In the genomic region with DNA sequence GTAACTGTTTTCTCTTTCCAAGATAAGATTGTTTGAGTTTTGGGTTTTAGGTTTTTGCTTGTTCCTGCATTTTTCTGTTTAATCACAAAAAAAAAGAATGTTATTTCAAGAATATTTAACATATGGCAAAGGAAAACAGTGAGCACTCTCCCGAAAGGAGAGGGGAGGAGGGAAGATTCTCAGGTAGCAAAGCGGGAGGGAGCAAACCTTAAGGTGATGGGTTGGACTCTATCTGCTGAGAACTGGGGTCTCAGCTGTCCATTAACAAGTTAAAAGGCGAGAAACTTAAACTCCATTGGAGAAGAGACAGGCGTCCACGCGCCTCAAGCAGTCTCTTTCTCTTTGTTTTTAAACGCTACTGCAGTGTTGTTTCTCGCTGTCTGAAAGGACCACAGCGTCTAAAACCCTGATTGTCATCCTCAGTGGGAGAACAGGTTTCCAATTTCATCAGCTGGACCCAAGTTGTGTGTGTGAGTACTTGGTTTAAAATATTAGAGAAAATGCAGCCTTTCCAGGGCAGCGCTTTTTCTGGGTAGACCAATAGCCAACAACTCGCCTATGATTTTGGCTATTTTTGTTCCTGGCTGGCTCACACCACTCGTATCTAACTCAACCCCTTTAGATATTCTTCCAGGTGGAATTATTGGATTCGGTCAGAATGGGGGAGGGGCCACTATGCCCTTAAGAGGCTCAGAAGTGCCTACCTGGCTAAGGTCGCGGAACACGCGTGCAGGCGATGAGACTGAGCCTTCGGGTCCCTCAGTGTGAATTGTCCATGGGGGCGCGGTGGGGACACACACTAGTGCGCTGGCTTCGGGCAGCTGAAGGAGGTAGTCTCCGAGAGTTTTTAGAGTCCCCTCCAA, we compare ENCODE assay signal across 26 cellular contexts. TPM values are rescaled to one million over a fixed set of nuclear protein-coding genes. Genes with fewer than 3 reads are reported as not detected.
DNase-seq lines count a peak whose midpoint lies in the region; ATAC-seq and TF ChIP-seq lines count a peak whose summit lies in the region.
"Had no signal": no experiment of that assay in that cellular context is flagged by ENCODE, and none has a peak within 500 bp of the region (broad histone marks: within the 10 kb centered on the region; RNA-seq: fewer than 3 reads in every experiment).

No MANE protein-coding gene starts in this region.

- BruUV-seq in OCI-LY7 (replicated peaks; lab: Mats Ljungman, UMichigan), result no TSS peak

- H3K4me1 ChIP-seq in H9 (ENCODE audit: insufficient read depth, low read length) (peaks cover 4% of the 10 kb centered on the region), OCI-LY7 (ENCODE audit: insufficient read depth, low read length, poor library complexity, severe bottlenecking) (no peaks in the 10 kb centered on the region)
- H3K4me1 ChIP-seq: foreskin keratinocyte had no signal

- H3K4me2 ChIP-seq in H9 (ENCODE audit: insufficient read depth, insufficient read length, low read length), result peak overlapping the region; percentile 39
- no peak overlapping the region for H3K4me2 ChIP-seq in OCI-LY7 (ENCODE audit: low read length)
- H3K4me2 ChIP-seq: PC-9 had no signal

- H3K27ac Mint-ChIP-seq in H9 (no peak overlapping the region), progenitor cell of endocrine pancreas (no peak overlapping the region)
- H3K27ac Mint-ChIP-seq: activated CD4-positive, alpha-beta T cell treated with anti-CD3 and anti-CD28 coated beads for 36 hours; activated T-helper 17 cell treated with anti-CD3 and anti-CD28 coated beads, Interleukin-2, amount 50 U/mL, for 72 hours; CD8-positive, alpha-beta memory T cell had no signal

- no peak overlapping the region for H3T11ph ChIP-seq in H9 (ENCODE audit: low read length)

- H3K9me3 ChIP-seq in H9 (ENCODE audit: control insufficient read depth, low read depth, low read length), result no peaks in the 10 kb centered on the region
- no peaks in the 10 kb centered on the region for H3K9me3 ChIP-seq in OCI-LY7 (ENCODE audit: low read length)
- H3K9me3 ChIP-seq: SJCRH30 had no signal

- no peaks in the 10 kb centered on the region for H4K20me1 ChIP-seq in H9 (ENCODE audit: control insufficient read depth, insufficient read depth, insufficient read length)
- H4K20me1 ChIP-seq in OCI-LY7 (ENCODE audit: insufficient read depth, low read length), result no peaks in the 10 kb centered on the region

- no peak overlapping the region for H2AK5ac ChIP-seq in H9 (ENCODE audit: insufficient read length, low read length)

- no peaks in the 10 kb centered on the region for H3K79me1 ChIP-seq in H9 (ENCODE audit: insufficient read depth, low read depth, low read length, poor library complexity, severe bottlenecking)

- no peak overlapping the region for H2BK20ac ChIP-seq in H9 (ENCODE audit: low read depth, low read length, poor library complexity, severe bottlenecking)

- H3K36me3 ChIP-seq in OCI-LY7 (ENCODE audit: insufficient read depth, low read length), result no peaks in the 10 kb centered on the region

- peaks cover 98% of the 10 kb centered on the region for H3K27me3 Mint-ChIP-seq in H9 (ENCODE audit: low read depth)
- H3K27me3 Mint-ChIP-seq in progenitor cell of endocrine pancreas, result peaks cover 93% of the 10 kb centered on the region

- H3K27ac ChIP-seq in H9 (ENCODE audit: insufficient read length, low read depth, low read length) (no peak overlapping the region), OCI-LY7 (ENCODE audit: low read depth, low read length, poor library complexity, severe bottlenecking) (no peak overlapping the region)
- H3K27ac ChIP-seq: foreskin keratinocyte, PC-9, SJCRH30, skin epidermis had no signal

- H3K4me3 Mint-ChIP-seq in H9 (peak overlapping the region; percentile 26 to 75), progenitor cell of endocrine pancreas (ENCODE audit: low read depth) (peak overlapping the region; percentile 40)
- H3K4me3 Mint-ChIP-seq: activated CD4-positive, alpha-beta T cell treated with anti-CD3 and anti-CD28 coated beads for 36 hours; activated T-helper 17 cell treated with anti-CD3 and anti-CD28 coated beads, Interleukin-2, amount 50 U/mL, for 72 hours had no signal

- H4K8ac ChIP-seq in H9 (replicated peaks; ENCODE audit: insufficient read length, low read depth, low read length), result no peak overlapping the region

- H3K4me1 Mint-ChIP-seq in H9 (peaks cover 42 to 66% of the 10 kb centered on the region in 2 experiments), progenitor cell of endocrine pancreas (ENCODE audit: low read depth) (peaks cover 12% of the 10 kb centered on the region)
- H3K4me1 Mint-ChIP-seq: activated T-helper 17 cell treated with anti-CD3 and anti-CD28 coated beads, Interleukin-2, amount 50 U/mL, for 72 hours had no signal

- POLR2A ChIA-PET in OCI-LY7 (lab: Charles Lee), result no interaction called here

- H3K27me3 ChIP-seq in H9 (ENCODE audit: insufficient read depth, low read length), result peaks cover 60% of the 10 kb centered on the region
- H3K27me3 ChIP-seq: SJCRH30 had no signal

- H4K5ac ChIP-seq in H9 (ENCODE audit: insufficient read length, low read depth, low read length), result no peak overlapping the region

- peak; percentile 34 for DNase-seq in H9
- DNase-seq in NCI-H2107 treated with DMSO at 0.1 percent for 48 hours (lab: John Stamatoyannopoulos, UW; ENCODE audit: unreplicated experiment), result peak; percentile 88
- DNase-seq in fibroblast of peridontal ligament (ENCODE audit: extremely low read depth), result peak; percentile 73
- no peak for DNase-seq in progenitor cell of endocrine pancreas (ENCODE audit: low spot score, unreplicated experiment)
- no peak for DNase-seq in GM03348 (ENCODE audit: low spot score)
- no peak for DNase-seq in CD1c-positive myeloid dendritic cell (ENCODE audit: extremely low spot score)
- DNase-seq in OCI-LY7 (ENCODE audit: low spot score), result no peak
- DNase-seq: activated CD4-positive, alpha-beta T cell treated with anti-CD3 and anti-CD28 coated beads for 36 hours; amygdala; CD8-positive, alpha-beta memory T cell; cerebellar nuclear complex; DND-41; effector memory CD4-positive, alpha-beta T cell; foreskin keratinocyte; KBM-7; left cardiac atrium; NCI-H2081 treated with DMSO at 0.1 percent for 48 hours; nucleus accumbens; PC-9; SJCRH30; stimulated activated CD4-positive, alpha-beta T cell treated with anti-CD3 and anti-CD28 coated beads, Interleukin-2, amount 100 ng/mL, for 48 hours; T-helper 9 cell had no signal

- no peak overlapping the region for H3K4ac ChIP-seq in H9 (ENCODE audit: low read depth, low read length)

- no peak overlapping the region for H2BK12ac ChIP-seq in H9 (ENCODE audit: insufficient read length, low read depth, low read length)

- CTCF ChIA-PET in OCI-LY7 (lab: Charles Lee; ENCODE audit: unreplicated experiment), result no interaction called here

- WGBS in H9 (ENCODE audit: extremely low coverage, insufficient read length, low lambda C conversion rate), result no CpG with 5 or more reads among the region's 24 CpGs

- H3K36me3 Mint-ChIP-seq in H9 (ENCODE audit: insufficient read depth in 1 of 3, low read depth in 3 of 3) (no peaks in the 10 kb centered on the region; a peak in 2 of 7 replicates), progenitor cell of endocrine pancreas (ENCODE audit: insufficient read depth) (no peaks in the 10 kb centered on the region)
- H3K36me3 Mint-ChIP-seq: CD8-positive, alpha-beta memory T cell had no signal

- H3K23me2 ChIP-seq in H9 (ENCODE audit: insufficient read length, low read depth, low read length, poor library complexity, severe bottlenecking), result peaks cover 12% of the 10 kb centered on the region

- H3K4me3 ChIP-seq in OCI-LY7 (ENCODE audit: low read depth, low read length, poor library complexity, severe bottlenecking), result no peak overlapping the region
- H3K4me3 ChIP-seq: PC-9, SJCRH30, skin epidermis had no signal

- H3K9me3 Mint-ChIP-seq in H9 (peaks cover 0 to 10% of the 10 kb centered on the region in 2 experiments; a peak in 3 of 5 replicates), progenitor cell of endocrine pancreas (ENCODE audit: low read depth) (no peaks in the 10 kb centered on the region)
- H3K9me3 Mint-ChIP-seq: activated T-helper 17 cell treated with anti-CD3 and anti-CD28 coated beads, Interleukin-2, amount 50 U/mL, for 72 hours; CD8-positive, alpha-beta memory T cell had no signal

- H3K56ac ChIP-seq in H9 (ENCODE audit: insufficient read length, low read depth, low read length), result no peak overlapping the region

- no peak overlapping the region for H3K14ac ChIP-seq in H9 (ENCODE audit: insufficient read depth, low read length)

- no peak overlapping the region for H2BK15ac ChIP-seq in H9 (ENCODE audit: low read depth, low read length)

- no peak overlapping the region for H2BK120ac ChIP-seq in H9 (ENCODE audit: low read depth, low read length, poor library complexity, severe bottlenecking)

- H4K91ac ChIP-seq in H9 (ENCODE audit: insufficient read length, low read depth, low read length), result no peak overlapping the region

- no peak overlapping the region for H2BK5ac ChIP-seq in H9 (ENCODE audit: insufficient read length, low read length)

- H2AFZ ChIP-seq in H9 (ENCODE audit: low read length) (no peak overlapping the region), OCI-LY7 (ENCODE audit: low read length) (no peak overlapping the region)
- H2AFZ ChIP-seq: PC-9 had no signal

- no peak overlapping the region for H3K9ac ChIP-seq in H9 (ENCODE audit: extremely low read depth, insufficient read length, low read length)

- intact Hi-C loops in OCI-LY7 (cut with micrococcal nuclease; ENCODE audit: unreplicated experiment), result no loop called here

- H3K9me2 ChIP-seq in OCI-LY7 (ENCODE audit: insufficient read depth, low read length), result no peaks in the 10 kb centered on the region

- ATAC-seq in GM19455 (IDR thresholded peaks at IDR 0.05; ENCODE audit: unreplicated experiment), result no peak
- ATAC-seq: activated CD4-positive, alpha-beta T cell treated with anti-CD3 and anti-CD28 coated beads for 36 hours; activated T-helper 17 cell treated with anti-CD3 and anti-CD28 coated beads, Interleukin-2, amount 50 U/mL, for 72 hours; left cardiac atrium had no signal

- no peaks in the 10 kb centered on the region for H3K79me2 ChIP-seq in H9 (ENCODE audit: insufficient read depth, low read length)
- no peaks in the 10 kb centered on the region for H3K79me2 ChIP-seq in OCI-LY7 (ENCODE audit: insufficient read depth, low read depth, low read length)

- no peak for TF ChIP-seq CTCF in H9 (conservative IDR thresholded peaks at IDR 0.05)
- no peak for TF ChIP-seq CTCF in progenitor cell of endocrine pancreas (IDR thresholded peaks at IDR 0.05; ENCODE audit: unreplicated experiment)
- TF ChIP-seq CTCF in OCI-LY7 (conservative IDR thresholded peaks at IDR 0.05; ENCODE audit: low read length), result no peak

- H3K23ac ChIP-seq in H9 (ENCODE audit: insufficient read length, low read depth, low read length), result no peak overlapping the region

- no peak overlapping the region for H3K18ac ChIP-seq in H9 (ENCODE audit: insufficient read length, low read depth, low read length)

RNA-seq across cellular contexts. Expression of a gene that starts 8.2 kb away (rescaled TPM):
- total RNA-seq in H9 (2021) (0.09 and 0.17 TPM in 2 replicates), progenitor cell of endocrine pancreas (0.79 and 1.0 TPM in 2 replicates), OCI-LY7 (2022) (1.6 and 2.9 TPM in 2 replicates)
- 0.18 and 0.35 TPM in 2 replicates for total RNA-seq in OCI-LY7 (2014; rRNA removed; shearing (Covaris generic))
- total RNA-seq: activated CD4-positive, alpha-beta T cell treated with anti-CD3 and anti-CD28 coated beads for 36 hours; activated T-helper 17 cell treated with anti-CD3 and anti-CD28 coated beads, Interleukin-2, amount 50 U/mL, for 72 hours; CD8-positive, alpha-beta memory T cell; foreskin keratinocyte; mononuclear cell had no signal

Comparison
In these comparisons a context has a peak if more than half of its experiments do, and no peak if none do; other contexts are left out.
1. DNase-seq: peak in H9 (single experiment), NCI-H2107 treated with DMSO at 0.1 percent for 48 hours (single experiment) and fibroblast of peridontal ligament (single experiment); none in progenitor cell of endocrine pancreas (single experiment), GM03348 (single experiment), CD1c-positive myeloid dendritic cell (single experiment) and OCI-LY7 (single experiment).